ENCODE assay signal across 9 cellular contexts in the genomic region with DNA sequence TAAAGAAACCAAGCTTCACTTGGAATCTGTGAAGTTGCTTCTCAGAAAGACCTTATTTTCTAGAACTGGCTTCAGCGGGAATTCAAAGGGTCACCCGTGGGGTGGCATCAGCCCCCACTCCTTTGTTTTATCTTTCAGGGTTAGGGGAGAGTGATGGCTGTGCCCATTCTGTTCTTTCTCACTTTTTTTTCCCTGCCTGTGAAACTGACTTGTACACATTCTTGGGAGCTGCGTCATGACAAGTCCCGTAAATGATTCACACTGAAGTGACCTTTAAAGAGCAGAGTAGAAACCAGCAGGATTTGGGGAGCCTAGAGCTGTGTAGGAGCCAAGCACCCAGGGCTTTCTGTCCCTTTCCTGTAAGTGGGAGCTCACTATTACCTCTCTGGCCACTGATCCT. TPM values are rescaled to one million over a fixed set of nuclear protein-coding genes. Genes with fewer than 3 reads are reported as not detected.
DNase-seq lines count a peak whose midpoint lies in the region; ATAC-seq and TF ChIP-seq lines count a peak whose summit lies in the region.
"Had no signal": no experiment of that assay in that cellular context is flagged by ENCODE, and none has a peak within 500 bp of the region (broad histone marks: within the 10 kb centered on the region; RNA-seq: fewer than 3 reads in every experiment).

No MANE protein-coding gene starts in this region.

- H3K27me3 ChIP-seq in HUES48 (ENCODE audit: control insufficient read depth, insufficient read depth, low read length) (no peaks in the 10 kb centered on the region), right lobe of liver (no peaks in the 10 kb centered on the region), tibial artery (no peaks in the 10 kb centered on the region)
- no peaks in the 10 kb centered on the region for H3K27me3 ChIP-seq in naive thymus-derived CD4-positive, alpha-beta T cell (ENCODE audit: control insufficient read depth in 2 of 2, insufficient read depth in 2 of 2, low read length in 2 of 2)
- H3K27me3 ChIP-seq in CD8-positive, alpha-beta memory T cell (ENCODE audit: insufficient read depth, low read length, poor library complexity, severe bottlenecking) = no peaks in the 10 kb centered on the region

- no peaks in the 10 kb centered on the region for H3K4me1 Mint-ChIP-seq in naive thymus-derived CD4-positive, alpha-beta T cell
- H3K4me1 Mint-ChIP-seq in CD8-positive, alpha-beta memory T cell = no peaks in the 10 kb centered on the region
- H3K4me1 Mint-ChIP-seq: activated CD4-positive, alpha-beta T cell treated with anti-CD3 and anti-CD28 coated beads for 36 hours had no signal

- no peak for TF ChIP-seq CTCF in right lobe of liver (IDR thresholded peaks at IDR 0.05)
- TF ChIP-seq CTCF in tibial artery (IDR thresholded peaks at IDR 0.05) = no peak

- POLR2A ChIA-PET in naive thymus-derived CD4-positive, alpha-beta T cell (lab: Charles Lee) = interaction anchor here (0.7 kb wide), 1 partner anchor 8 kb away, joined by 3 read pairs; no protein-coding TSS in a partner anchor
- POLR2A ChIA-PET in CD8-positive, alpha-beta memory T cell (lab: Charles Lee) = no interaction called here

- H3K36me3 ChIP-seq in HUES48 (ENCODE audit: control insufficient read depth, insufficient read depth, low read length) (no peaks in the 10 kb centered on the region), right lobe of liver (no peaks in the 10 kb centered on the region), tibial artery (no peaks in the 10 kb centered on the region)
- H3K36me3 ChIP-seq in naive thymus-derived CD4-positive, alpha-beta T cell (ENCODE audit: control insufficient read depth in 2 of 3, insufficient read depth in 3 of 3, low read length in 3 of 3) = no peaks in the 10 kb centered on the region
- H3K36me3 ChIP-seq in CD8-positive, alpha-beta memory T cell (ENCODE audit: insufficient read depth, low read length) = no peaks in the 10 kb centered on the region

- H3K27ac Mint-ChIP-seq in naive thymus-derived CD4-positive, alpha-beta T cell = no peak overlapping the region
- no peak overlapping the region for H3K27ac Mint-ChIP-seq in CD8-positive, alpha-beta memory T cell
- H3K27ac Mint-ChIP-seq: activated CD4-positive, alpha-beta T cell treated with anti-CD3 and anti-CD28 coated beads for 36 hours had no signal

- peaks cover 5 to 26% (median 5%) of the 10 kb centered on the region in 5 donors for H3K27me3 Mint-ChIP-seq in naive thymus-derived CD4-positive, alpha-beta T cell
- peaks cover 4% of the 10 kb centered on the region in 2 donors for H3K27me3 Mint-ChIP-seq in CD8-positive, alpha-beta memory T cell

- H3K27ac ChIP-seq in HUES48 (ENCODE audit: low read depth, low read length) = peak overlapping the region; percentile 72
- peak overlapping the region; percentile 76 for H3K27ac ChIP-seq in cingulate gyrus (ENCODE audit: low read depth, low read length)
- peak overlapping the region in 2 of 3 donors; percentile 47 to 58 for H3K27ac ChIP-seq in right lobe of liver
- peak overlapping the region; percentile 76 to 81 for H3K27ac ChIP-seq in tibial artery
- no peak overlapping the region for H3K27ac ChIP-seq in naive thymus-derived CD4-positive, alpha-beta T cell (ENCODE audit: low read depth, low read length)
- H3K27ac ChIP-seq in CD8-positive, alpha-beta memory T cell (ENCODE audit: low read depth, low read length) = no peak overlapping the region

- peak in 3 of 4 donors; percentile 53 to 77 (median 64) for ATAC-seq in right lobe of liver
- no peak for ATAC-seq in naive thymus-derived CD4-positive, alpha-beta T cell
- ATAC-seq in GM18909 (IDR thresholded peaks at IDR 0.05; ENCODE audit: poor library complexity, unreplicated experiment) = no peak
- ATAC-seq: activated CD4-positive, alpha-beta T cell treated with anti-CD3 and anti-CD28 coated beads for 36 hours had no signal

- DNase-seq in right lobe of liver (no peak), tibial artery (peak; percentile 72 to 75), GM19238 (ENCODE audit: insufficient read length, low spot score) (no peak)
- no peak for DNase-seq in naive thymus-derived CD4-positive, alpha-beta T cell
- no peak for DNase-seq in CD8-positive, alpha-beta memory T cell
- DNase-seq: activated CD4-positive, alpha-beta T cell treated with anti-CD3 and anti-CD28 coated beads for 36 hours had no signal

- WGBS in right lobe of liver (ENCODE audit: insufficient coverage, low coverage, low lambda C conversion rate, missing lambda C conversion rate) = 53% methylated on average over 3 of the region's 4 CpGs

- peaks cover 0 to 2% (median 0%) of the 10 kb centered on the region in 11 donors for H3K9me3 Mint-ChIP-seq in naive thymus-derived CD4-positive, alpha-beta T cell
- H3K9me3 Mint-ChIP-seq in CD8-positive, alpha-beta memory T cell = no peaks in the 10 kb centered on the region

- intact Hi-C loops in right lobe of liver (cut with DNase I) = loop anchor here in 1 of 2 donors (10.0 kb wide), 1 partner anchor 171 kb away; no protein-coding TSS in a partner anchor
- intact Hi-C loops in tibial artery (cut with DNase I; ENCODE audit: low total_unique reads) = loop anchor here (2.0 kb wide), 1 partner anchor 61 kb away; no protein-coding TSS in a partner anchor
- intact Hi-C loops in naive thymus-derived CD4-positive, alpha-beta T cell (cut with micrococcal nuclease) = no loop called here

- no peaks in the 10 kb centered on the region for H3K36me3 Mint-ChIP-seq in naive thymus-derived CD4-positive, alpha-beta T cell
- H3K36me3 Mint-ChIP-seq in CD8-positive, alpha-beta memory T cell = no peaks in the 10 kb centered on the region

- H3K9me3 ChIP-seq in HUES48 (ENCODE audit: control insufficient read depth, insufficient read depth, low read length) (no peaks in the 10 kb centered on the region), right lobe of liver (no peaks in the 10 kb centered on the region), tibial artery (no peaks in the 10 kb centered on the region)
- no peaks in the 10 kb centered on the region for H3K9me3 ChIP-seq in naive thymus-derived CD4-positive, alpha-beta T cell (ENCODE audit: control insufficient read depth in 2 of 3, low read length in 3 of 3)
- H3K9me3 ChIP-seq in CD8-positive, alpha-beta memory T cell (ENCODE audit: low read length) = no peaks in the 10 kb centered on the region

- CTCF ChIA-PET in naive thymus-derived CD4-positive, alpha-beta T cell (lab: Charles Lee) = interaction anchor here (1.3 kb wide), 2 partner anchors 10 to 179 kb away, joined by 5 to 6 read pairs; no protein-coding TSS in a partner anchor
- CTCF ChIA-PET in CD8-positive, alpha-beta memory T cell (lab: Charles Lee) = interaction anchor here (1.1 to 2.4 kb wide), 3 partner anchors 9 to 179 kb away, joined by 3 to 14 read pairs (median 5); no protein-coding TSS in a partner anchor

- H3K4me3 Mint-ChIP-seq in naive thymus-derived CD4-positive, alpha-beta T cell = no peak overlapping the region
- no peak overlapping the region for H3K4me3 Mint-ChIP-seq in CD8-positive, alpha-beta memory T cell
- H3K4me3 Mint-ChIP-seq: activated CD4-positive, alpha-beta T cell treated with anti-CD3 and anti-CD28 coated beads for 36 hours had no signal

- no peak overlapping the region for H3K9ac ChIP-seq in HUES48 (ENCODE audit: low read depth, low read length)

- no peak for TF ChIP-seq POLR2A in right lobe of liver (IDR thresholded peaks at IDR 0.05)

- H3K4me1 ChIP-seq in HUES48 (ENCODE audit: control insufficient read depth, insufficient read depth, low read length) (peaks cover 53% of the 10 kb centered on the region), right lobe of liver (no peaks in the 10 kb centered on the region), tibial artery (peaks cover 0 to 61% (median 48%) of the 10 kb centered on the region in 4 donors)
- no peaks in the 10 kb centered on the region for H3K4me1 ChIP-seq in naive thymus-derived CD4-positive, alpha-beta T cell (ENCODE audit: control insufficient read depth in 2 of 2, insufficient read depth in 2 of 2, low read length in 2 of 2)
- H3K4me1 ChIP-seq in CD8-positive, alpha-beta memory T cell (ENCODE audit: insufficient read depth, low read length) = no peaks in the 10 kb centered on the region

- H3K4me3 ChIP-seq in HUES48 (ENCODE audit: low read depth, low read length) = no peak overlapping the region
- H3K4me3 ChIP-seq in right lobe of liver = no peak overlapping the region
- peak overlapping the region in 1 of 2 donors; percentile 4 for H3K4me3 ChIP-seq in tibial artery
- H3K4me3 ChIP-seq in naive thymus-derived CD4-positive, alpha-beta T cell (ENCODE audit: low read length) = no peak overlapping the region
- H3K4me3 ChIP-seq in CD8-positive, alpha-beta memory T cell (ENCODE audit: low read length) = no peak overlapping the region

RNA-seq across cellular contexts. Expression of a gene that starts 43.8 kb away (rescaled TPM):
- total RNA-seq in right lobe of liver = 1 to 10 TPM; 1.9 to 8.7 (median 7.4) TPM
- 1 to 10 TPM in 1 of 5 experiments, under 1 TPM in 1, not detected in 3; 0.24 to 1.0 TPM for total RNA-seq in naive thymus-derived CD4-positive, alpha-beta T cell
- not detected for polyA plus RNA-seq in naive thymus-derived CD4-positive, alpha-beta T cell
- under 1 TPM; 0.31 to 0.47 TPM for total RNA-seq in CD8-positive, alpha-beta memory T cell
- 0.83 TPM for polyA plus RNA-seq in CD8-positive, alpha-beta memory T cell
- total RNA-seq: activated CD4-positive, alpha-beta T cell treated with anti-CD3 and anti-CD28 coated beads for 36 hours had no signal

Comparison
In these comparisons a context has a peak if more than half of its experiments do, and no peak if none do; other contexts are left out.
1. H3K27ac ChIP-seq: peak in HUES48 (single experiment), cingulate gyrus (single experiment), right lobe of liver (2 of 3) and tibial artery (2 of 2); none in naive thymus-derived CD4-positive, alpha-beta T cell (single experiment) and CD8-positive, alpha-beta memory T cell (single experiment).
2. ATAC-seq: peak in right lobe of liver (3 of 4); none in naive thymus-derived CD4-positive, alpha-beta T cell (single experiment) and GM18909 (single experiment).
3. DNase-seq: peak in tibial artery (2 of 2); none in right lobe of liver (0 of 3), naive thymus-derived CD4-positive, alpha-beta T cell (0 of 9), GM19238 (single experiment) and CD8-positive, alpha-beta memory T cell (0 of 5).